Comparison of ENCODE assay signal across 10 cellular contexts in the genomic region with DNA sequence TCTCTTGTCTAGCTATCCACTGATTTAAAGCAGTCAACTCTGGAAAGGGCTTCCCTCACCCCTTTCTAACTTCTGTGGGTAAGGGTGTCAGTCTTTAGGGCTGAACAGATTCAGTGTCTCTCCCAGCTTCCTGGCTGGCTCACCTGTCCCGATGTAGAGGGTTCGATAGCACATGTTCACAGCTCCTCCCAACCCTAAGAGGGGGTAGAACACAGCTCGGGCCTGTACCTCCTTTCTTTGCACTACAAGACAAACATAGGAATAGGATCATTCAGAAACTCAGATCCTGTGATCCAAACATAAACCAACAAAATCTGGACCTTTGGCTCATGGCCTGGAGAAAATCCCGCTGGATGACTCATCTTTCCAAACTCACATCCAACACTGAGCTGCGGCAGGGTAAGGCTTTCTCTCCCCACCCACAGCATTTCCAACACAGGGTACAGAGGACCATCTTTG. TPM values are rescaled to one million over a fixed set of nuclear protein-coding genes. Genes with fewer than 3 reads are reported as not detected.
A peak's percentile ranks its signal among the peaks of the same experiment; 100 is the strongest.
DNase-seq lines count a peak whose midpoint lies in the region; ATAC-seq and TF ChIP-seq lines count a peak whose summit lies in the region.
"Had no signal": no experiment of that assay in that cellular context is flagged by ENCODE, and none has a peak within 500 bp of the region (broad histone marks: within the 10 kb centered on the region; RNA-seq: fewer than 3 reads in every experiment).

No MANE protein-coding gene starts in this region.

- DNase-seq in mammary epithelial cell (peak; percentile 63), left lobe of liver (ENCODE audit: low spot score) (no peak), OCI-M1 (lab: John Stamatoyannopoulos, UW) (no peak), DMS114 treated with DMSO at 0.1 percent for 48 hours (lab: John Stamatoyannopoulos, UW; ENCODE audit: unreplicated experiment) (no peak), ecto neural progenitor cell (ENCODE audit: low spot score) (no peak)
- DNase-seq: NCI-H187, T-helper 9 cell had no signal

- H3K27me3 ChIP-seq in HUES48 (ENCODE audit: control insufficient read depth, insufficient read depth, low read length) = no peaks in the 10 kb centered on the region
- H3K27me3 ChIP-seq in mammary epithelial cell (ENCODE audit: insufficient read depth, low read length) = no peaks in the 10 kb centered on the region

- no peaks in the 10 kb centered on the region for H4K20me1 ChIP-seq in mammary epithelial cell (ENCODE audit: insufficient read depth, low read length)

- H3K27ac ChIP-seq in HUES48 (ENCODE audit: low read depth, low read length) (peak overlapping the region; percentile 32), mammary epithelial cell (ENCODE audit: insufficient read depth, low read depth, low read length) (no peak overlapping the region), temporal lobe (ENCODE audit: low read depth, low read length) (peak overlapping the region; percentile 60)

- intact Hi-C loops in mammary epithelial cell (cut with micrococcal nuclease) = loop anchor here (10.0 kb wide), 1 partner anchor 264 kb away; a partner anchor contains a TSS

- dilution Hi-C loops in mammary epithelial cell (cut with HindIII; ENCODE audit: low sequenced_read_pairs) = no loop called here

- no peak for TF ChIP-seq CTCF in mammary epithelial cell (conservative IDR thresholded peaks at IDR 0.05 in 1 of 2, IDR thresholded peaks at IDR 0.05 in 1 of 2; ENCODE audit: extremely low read depth in 1 of 2, insufficient read depth in 1 of 2, low read depth in 1 of 2, low read length in 2 of 2)

- H3K36me3 ChIP-seq in HUES48 (ENCODE audit: control insufficient read depth, insufficient read depth, low read length) = peaks cover 84% of the 10 kb centered on the region
- peaks cover 46% of the 10 kb centered on the region for H3K36me3 ChIP-seq in mammary epithelial cell (ENCODE audit: insufficient read depth, low read length)

- ATAC-seq in left lobe of liver (peak; percentile 54), HG02571 (IDR thresholded peaks at IDR 0.05; ENCODE audit: unreplicated experiment) (no peak)

- H3K79me2 ChIP-seq in mammary epithelial cell (ENCODE audit: insufficient read depth, low read length) = no peaks in the 10 kb centered on the region

- BruUV-seq in mammary epithelial cell (replicated peaks; lab: Mats Ljungman, UMichigan) = no TSS peak

- H2AFZ ChIP-seq in mammary epithelial cell (ENCODE audit: low read depth, low read length) = no peak overlapping the region

- no peak overlapping the region for H3K4me2 ChIP-seq in mammary epithelial cell (ENCODE audit: insufficient read depth, low read depth, low read length)

- H3K9me3 ChIP-seq in HUES48 (ENCODE audit: control insufficient read depth, insufficient read depth, low read length) (no peaks in the 10 kb centered on the region), mammary epithelial cell (replicated peaks; ENCODE audit: insufficient read depth, low read length) (no peaks in the 10 kb centered on the region)

- CTCF ChIA-PET in mammary epithelial cell (lab: Charles Lee; ENCODE audit: low non-redundant PET) = no interaction called here

- in situ Hi-C loops in mammary epithelial cell (cut with MboI; ENCODE audit: low sequenced_read_pairs in 2 of 2) = loop anchor here in 1 of 2 donors (10.0 kb wide), 1 partner anchor 154 kb away; no protein-coding TSS in a partner anchor

- H3K9ac ChIP-seq in HUES48 (ENCODE audit: low read depth, low read length) (no peak overlapping the region), mammary epithelial cell (ENCODE audit: insufficient read depth, low read length) (no peak overlapping the region)

- WGBS in mammary epithelial cell (ENCODE audit: low coverage, missing lambda C conversion rate) = 23% methylated on average over 5 of the region's 5 CpGs

- H3K4me1 ChIP-seq in HUES48 (ENCODE audit: control insufficient read depth, insufficient read depth, low read length) (peaks cover 12% of the 10 kb centered on the region), mammary epithelial cell (ENCODE audit: insufficient read depth, low read length) (peaks cover 7% of the 10 kb centered on the region)

- no peak overlapping the region for H3K4me3 ChIP-seq in HUES48 (ENCODE audit: low read depth, low read length)
- H3K4me3 ChIP-seq in mammary epithelial cell (replicated peaks in 1 of 3; ENCODE audit: insufficient read depth in 1 of 3, low read depth in 2 of 3, low read length in 3 of 3) = no peak overlapping the region

RNA-seq across cellular contexts. Expression of a gene that starts 5.8 kb away (rescaled TPM):
- 1 to 10 TPM; 2.3 to 7.3 TPM for total RNA-seq in mammary epithelial cell
- 7.9 TPM for polyA plus RNA-seq in mammary epithelial cell
- polyA minus RNA-seq in mammary epithelial cell = 6.2 TPM
- 5.5 TPM for total RNA-seq in left lobe of liver
- 20.4 TPM for total RNA-seq in temporal lobe

RNA-seq across cellular contexts. Expression of a gene that starts 11.1 kb away (rescaled TPM):
- total RNA-seq in mammary epithelial cell (100 to 1,000 TPM in 1 of 2 donors, 10 to 100 TPM in 1; 80.2 to 129 TPM), left lobe of liver (70.6 TPM), temporal lobe (27.0 TPM)
- 105 TPM for polyA plus RNA-seq in mammary epithelial cell
- polyA minus RNA-seq in mammary epithelial cell = 226 TPM

RNA-seq across cellular contexts. Expression of a gene that starts 42.6 kb away (rescaled TPM):
- total RNA-seq in mammary epithelial cell (10 to 100 TPM; 22.7 to 31.1 TPM), left lobe of liver (15.2 TPM), temporal lobe (29.3 TPM)
- 17.8 TPM for polyA plus RNA-seq in mammary epithelial cell
- polyA minus RNA-seq in mammary epithelial cell = 60.6 TPM

RNA-seq across cellular contexts. Expression of a gene that starts 53.9 kb away (rescaled TPM):
- total RNA-seq in mammary epithelial cell (10 to 100 TPM; 48.4 to 53.2 TPM), left lobe of liver (25.3 TPM), temporal lobe (24.6 TPM)
- polyA plus RNA-seq in mammary epithelial cell = 68.5 TPM
- polyA minus RNA-seq in mammary epithelial cell = 83.1 TPM
